ENCODE assay signal across 1 cellular context in the genomic region with DNA sequence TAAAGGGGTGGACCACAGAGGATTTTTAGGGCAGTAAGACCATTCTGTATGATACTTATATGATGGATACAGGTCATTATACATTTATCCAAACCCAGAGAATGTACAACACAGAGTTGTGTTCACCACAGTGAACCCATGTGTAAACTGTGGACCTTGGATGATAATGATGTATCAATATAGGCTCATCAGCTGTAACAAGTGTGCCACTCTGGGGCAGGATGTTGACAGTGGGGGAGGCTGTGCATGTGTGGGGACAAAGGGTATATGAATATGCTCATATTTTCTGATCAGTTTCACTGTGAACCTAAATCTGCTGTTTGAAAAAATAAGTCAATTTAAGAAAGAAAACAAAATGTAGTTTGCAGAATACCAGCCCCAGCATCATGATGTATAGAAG.
TF ChIP-seq lines count a peak whose summit lies in the region.

No MANE protein-coding gene starts in this region.

TF ChIP-seq in HepG2, 621 proteins besides CTCF, POLR2A, EP300 and RAD21:
- TF ChIP-seq ZNF12 (CRISPR knock-in tag; IDR thresholded peaks at IDR 0.05): peak; percentile 75; the same call in 1 of the 2 replicates
- TF ChIP-seq, protein P1, sequence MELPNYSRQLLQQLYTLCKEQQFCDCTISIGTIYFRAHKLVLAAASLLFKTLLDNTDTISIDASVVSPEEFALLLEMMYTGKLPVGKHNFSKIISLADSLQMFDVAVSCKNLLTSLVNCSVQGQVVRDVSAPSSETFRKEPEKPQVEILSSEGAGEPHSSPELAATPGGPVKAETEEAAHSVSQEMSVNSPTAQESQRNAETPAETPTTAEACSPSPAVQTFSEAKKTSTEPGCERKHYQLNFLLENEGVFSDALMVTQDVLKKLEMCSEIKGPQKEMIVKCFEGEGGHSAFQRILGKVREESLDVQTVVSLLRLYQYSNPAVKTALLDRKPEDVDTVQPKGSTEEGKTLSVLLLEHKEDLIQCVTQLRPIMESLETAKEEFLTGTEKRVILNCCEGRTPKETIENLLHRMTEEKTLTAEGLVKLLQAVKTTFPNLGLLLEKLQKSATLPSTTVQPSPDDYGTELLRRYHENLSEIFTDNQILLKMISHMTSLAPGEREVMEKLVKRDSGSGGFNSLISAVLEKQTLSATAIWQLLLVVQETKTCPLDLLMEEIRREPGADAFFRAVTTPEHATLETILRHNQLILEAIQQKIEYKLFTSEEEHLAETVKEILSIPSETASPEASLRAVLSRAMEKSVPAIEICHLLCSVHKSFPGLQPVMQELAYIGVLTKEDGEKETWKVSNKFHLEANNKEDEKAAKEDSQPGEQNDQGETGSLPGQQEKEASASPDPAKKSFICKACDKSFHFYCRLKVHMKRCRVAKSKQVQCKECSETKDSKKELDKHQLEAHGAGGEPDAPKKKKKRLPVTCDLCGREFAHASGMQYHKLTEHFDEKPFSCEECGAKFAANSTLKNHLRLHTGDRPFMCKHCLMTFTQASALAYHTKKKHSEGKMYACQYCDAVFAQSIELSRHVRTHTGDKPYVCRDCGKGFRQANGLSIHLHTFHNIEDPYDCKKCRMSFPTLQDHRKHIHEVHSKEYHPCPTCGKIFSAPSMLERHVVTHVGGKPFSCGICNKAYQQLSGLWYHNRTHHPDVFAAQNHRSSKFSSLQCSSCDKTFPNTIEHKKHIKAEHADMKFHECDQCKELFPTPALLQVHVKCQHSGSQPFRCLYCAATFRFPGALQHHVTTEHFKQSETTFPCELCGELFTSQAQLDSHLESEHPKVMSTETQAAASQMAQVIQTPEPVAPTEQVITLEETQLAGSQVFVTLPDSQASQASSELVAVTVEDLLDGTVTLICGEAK (IDR thresholded peaks at IDR 0.05): no peak
- TF ChIP-seq, protein P1 (CRISPR knock-in tag; IDR thresholded peaks at IDR 0.05): no peak
